Comparison of ENCODE assay signal across 8 cellular contexts in genomic region chr4:5812506-5813229, GRCh38.
DNase-seq lines count a peak whose midpoint lies in the region; ATAC-seq and TF ChIP-seq lines count a peak whose summit lies in the region.

No MANE protein-coding gene starts in this region.

- H3K4ac ChIP-seq in neuronal stem cell (ENCODE audit: low read length), result no peak overlapping the region

- H2BK12ac ChIP-seq in neuronal stem cell (ENCODE audit: low read length), result no peak overlapping the region

- H3K9me3 ChIP-seq in neuronal stem cell (replicated peaks in 1 of 2; ENCODE audit: control insufficient read depth in 2 of 2, insufficient read depth in 1 of 2, low read depth in 1 of 2, low read length in 2 of 2), result no peaks in the 10 kb centered on the region
- no peaks in the 10 kb centered on the region for H3K9me3 ChIP-seq in effector memory CD4-positive, alpha-beta T cell (ENCODE audit: control insufficient read depth, low read length)

- H3K27me3 ChIP-seq in neuronal stem cell (ENCODE audit: control insufficient read depth in 3 of 3, insufficient read depth in 3 of 3, low read depth in 1 of 3, low read length in 3 of 3), result no peaks in the 10 kb centered on the region
- no peaks in the 10 kb centered on the region for H3K27me3 ChIP-seq in effector memory CD4-positive, alpha-beta T cell (replicated peaks; ENCODE audit: control insufficient read depth, insufficient read depth, low read length, poor library complexity, severe bottlenecking)

- no peak overlapping the region for H3K4me3 ChIP-seq in foreskin fibroblast (ENCODE audit: low read depth in 1 of 2, low read length in 2 of 2)
- H3K4me3 ChIP-seq in neuronal stem cell (ENCODE audit: low read length in 2 of 2), result no peak overlapping the region
- H3K4me3 ChIP-seq in effector memory CD4-positive, alpha-beta T cell (ENCODE audit: insufficient read depth, low read depth, low read length, poor library complexity, severe bottlenecking), result no peak overlapping the region

- H2AK5ac ChIP-seq in neuronal stem cell (ENCODE audit: low read depth, low read length), result no peak overlapping the region

- TF ChIP-seq CTCF in foreskin fibroblast (IDR thresholded peaks at IDR 0.05; ENCODE audit: low read depth, low read length), result peak; percentile 72

- no peak overlapping the region for H2BK120ac ChIP-seq in neuronal stem cell (ENCODE audit: low read depth, low read length)

- no CpG with 5 or more reads among the region's 9 CpGs for WGBS in neuronal stem cell (ENCODE audit: extremely low coverage in 2 of 2, insufficient read length in 2 of 2, insufficient replicate concordance in 1 of 2), 2 donors

- DNase-seq in Caki2 (ENCODE audit: low read depth) (peak; percentile 47), NCI-H128 (lab: John Stamatoyannopoulos, UW; ENCODE audit: unreplicated experiment) (peak; percentile 9), SW480 (ENCODE audit: low spot score) (peak; percentile 61), foreskin fibroblast (peak; percentile 54 to 86), neuronal stem cell (ENCODE audit: low spot score) (peak; percentile 63)
- DNase-seq in effector memory CD4-positive, alpha-beta T cell, result no peak

- no peak overlapping the region for H2AFZ ChIP-seq in neuronal stem cell (ENCODE audit: low read length)

- no peak overlapping the region for H3K18ac ChIP-seq in neuronal stem cell (ENCODE audit: low read length)

- H3K14ac ChIP-seq in neuronal stem cell (ENCODE audit: low read length), result no peak overlapping the region

- no peak overlapping the region for H3K4me2 ChIP-seq in neuronal stem cell (ENCODE audit: insufficient read depth, low read length, poor library complexity, severe bottlenecking)

- no peak overlapping the region for H4K8ac ChIP-seq in neuronal stem cell (ENCODE audit: low read depth, low read length)

- H3K23ac ChIP-seq in neuronal stem cell (ENCODE audit: low read depth, low read length, poor library complexity), result no peak overlapping the region

- peaks cover 0 to 5% of the 10 kb centered on the region in 2 donors for H3K4me1 ChIP-seq in neuronal stem cell (ENCODE audit: control insufficient read depth in 2 of 2, insufficient read depth in 1 of 2, low read depth in 1 of 2, low read length in 2 of 2)
- H3K4me1 ChIP-seq in effector memory CD4-positive, alpha-beta T cell (ENCODE audit: control insufficient read depth, insufficient read depth, low read length, poor library complexity, severe bottlenecking), result no peaks in the 10 kb centered on the region

- H4K91ac ChIP-seq in neuronal stem cell (ENCODE audit: low read depth, low read length, poor library complexity), result no peak overlapping the region

- ATAC-seq in GM21360 (IDR thresholded peaks at IDR 0.05; ENCODE audit: unreplicated experiment), result peak; percentile 73
- ATAC-seq in HG03439 (IDR thresholded peaks at IDR 0.05; ENCODE audit: unreplicated experiment), result no peak

- peaks cover 4% of the 10 kb centered on the region for H3K79me1 ChIP-seq in neuronal stem cell (ENCODE audit: low read depth, low read length)

- H3K36me3 ChIP-seq in neuronal stem cell (replicated peaks in 1 of 2; ENCODE audit: control insufficient read depth in 2 of 2, insufficient read depth in 2 of 2, low read length in 2 of 2), result peaks cover 21 to 87% of the 10 kb centered on the region in 2 donors
- no peaks in the 10 kb centered on the region for H3K36me3 ChIP-seq in effector memory CD4-positive, alpha-beta T cell (ENCODE audit: control insufficient read depth, insufficient read depth, low read length)

- H2BK15ac ChIP-seq in neuronal stem cell (ENCODE audit: low read length), result no peak overlapping the region

- H3K9ac ChIP-seq in neuronal stem cell (ENCODE audit: low read depth, low read length, poor library complexity), result no peak overlapping the region

- no peak overlapping the region for H3K27ac ChIP-seq in neuronal stem cell (replicated peaks; ENCODE audit: low read length)
- no peak overlapping the region for H3K27ac ChIP-seq in effector memory CD4-positive, alpha-beta T cell (ENCODE audit: insufficient read depth, low read length, poor library complexity, severe bottlenecking)

- H2BK5ac ChIP-seq in neuronal stem cell (ENCODE audit: low read length), result no peak overlapping the region

- in situ Hi-C loops in Caki2 (cut with HindIII; ENCODE audit: low pct_unique_long_range_greater_than_20kb, low sequenced_read_pairs), result no loop called here

Comparison
In these comparisons a context has a peak if more than half of its experiments do, and no peak if none do; other contexts are left out.
1. DNase-seq: peak in Caki2 (single experiment), NCI-H128 (single experiment), SW480 (single experiment), foreskin fibroblast (2 of 2) and neuronal stem cell (single experiment); none in effector memory CD4-positive, alpha-beta T cell (0 of 3).